In the genomic region with DNA sequence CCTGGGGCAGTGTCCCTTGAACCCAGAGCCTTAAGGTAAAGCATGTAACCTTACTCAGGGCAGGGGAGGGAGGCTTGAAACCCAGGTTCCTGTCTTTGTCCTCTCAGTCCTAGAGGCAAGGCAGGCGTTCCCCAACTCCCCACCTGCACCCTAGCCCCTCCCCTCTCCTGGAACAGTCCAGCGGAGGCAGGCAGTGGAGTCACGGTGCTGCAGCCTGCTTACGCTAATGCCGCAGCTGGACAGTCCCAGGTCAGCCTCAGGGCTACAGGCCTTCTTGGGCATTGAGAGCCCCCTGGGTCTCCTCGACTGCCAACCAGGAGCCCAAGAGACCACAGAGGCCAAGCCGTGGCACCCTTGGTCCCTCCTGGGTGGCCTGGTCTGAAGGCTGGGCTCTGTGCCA, we compare ENCODE assay signal across 2 cellular contexts.
TF ChIP-seq lines count a peak whose summit lies in the region.

No MANE protein-coding gene starts in this region.

TF ChIP-seq in K562, 482 proteins besides CTCF, POLR2A, EP300 and RAD21:
- TF ChIP-seq SNAPC5 (CRISPR knock-in tag; IDR thresholded peaks at IDR 0.05) (no peak), ZNF324 (CRISPR knock-in tag; IDR thresholded peaks at IDR 0.05) (no peak), ZNF3 (CRISPR knock-in tag; IDR thresholded peaks at IDR 0.05) (no peak), ZNF133 (CRISPR knock-in tag; IDR thresholded peaks at IDR 0.05) (no peak)
- TF ChIP-seq, protein P1, sequence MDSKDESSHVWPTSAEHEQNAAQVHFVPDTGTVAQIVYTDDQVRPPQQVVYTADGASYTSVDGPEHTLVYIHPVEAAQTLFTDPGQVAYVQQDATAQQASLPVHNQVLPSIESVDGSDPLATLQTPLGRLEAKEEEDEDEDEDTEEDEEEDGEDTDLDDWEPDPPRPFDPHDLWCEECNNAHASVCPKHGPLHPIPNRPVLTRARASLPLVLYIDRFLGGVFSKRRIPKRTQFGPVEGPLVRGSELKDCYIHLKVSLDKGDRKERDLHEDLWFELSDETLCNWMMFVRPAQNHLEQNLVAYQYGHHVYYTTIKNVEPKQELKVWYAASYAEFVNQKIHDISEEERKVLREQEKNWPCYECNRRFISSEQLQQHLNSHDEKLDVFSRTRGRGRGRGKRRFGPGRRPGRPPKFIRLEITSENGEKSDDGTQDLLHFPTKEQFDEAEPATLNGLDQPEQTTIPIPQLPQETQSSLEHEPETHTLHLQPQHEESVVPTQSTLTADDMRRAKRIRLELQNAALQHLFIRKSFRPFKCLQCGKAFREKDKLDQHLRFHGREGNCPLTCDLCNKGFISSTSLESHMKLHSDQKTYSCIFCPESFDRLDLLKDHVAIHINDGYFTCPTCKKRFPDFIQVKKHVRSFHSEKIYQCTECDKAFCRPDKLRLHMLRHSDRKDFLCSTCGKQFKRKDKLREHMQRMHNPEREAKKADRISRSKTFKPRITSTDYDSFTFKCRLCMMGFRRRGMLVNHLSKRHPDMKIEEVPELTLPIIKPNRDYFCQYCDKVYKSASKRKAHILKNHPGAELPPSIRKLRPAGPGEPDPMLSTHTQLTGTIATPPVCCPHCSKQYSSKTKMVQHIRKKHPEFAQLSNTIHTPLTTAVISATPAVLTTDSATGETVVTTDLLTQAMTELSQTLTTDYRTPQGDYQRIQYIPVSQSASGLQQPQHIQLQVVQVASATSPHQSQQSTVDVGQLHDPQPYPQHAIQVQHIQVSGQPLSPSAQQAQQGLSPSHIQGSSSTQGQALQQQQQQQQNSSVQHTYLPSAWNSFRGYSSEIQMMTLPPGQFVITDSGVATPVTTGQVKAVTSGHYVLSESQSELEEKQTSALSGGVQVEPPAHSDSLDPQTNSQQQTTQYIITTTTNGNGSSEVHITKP (IDR thresholded peaks at IDR 0.05; ENCODE audit: partially characterized antibody), result peak; percentile 58
- TF ChIP-seq, protein P2, sequence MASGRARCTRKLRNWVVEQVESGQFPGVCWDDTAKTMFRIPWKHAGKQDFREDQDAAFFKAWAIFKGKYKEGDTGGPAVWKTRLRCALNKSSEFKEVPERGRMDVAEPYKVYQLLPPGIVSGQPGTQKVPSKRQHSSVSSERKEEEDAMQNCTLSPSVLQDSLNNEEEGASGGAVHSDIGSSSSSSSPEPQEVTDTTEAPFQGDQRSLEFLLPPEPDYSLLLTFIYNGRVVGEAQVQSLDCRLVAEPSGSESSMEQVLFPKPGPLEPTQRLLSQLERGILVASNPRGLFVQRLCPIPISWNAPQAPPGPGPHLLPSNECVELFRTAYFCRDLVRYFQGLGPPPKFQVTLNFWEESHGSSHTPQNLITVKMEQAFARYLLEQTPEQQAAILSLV (tag; IDR thresholded peaks at IDR 0.05), result no peak
TF ChIP-seq in K562: peak in this region for 1.

TF ChIP-seq in H1, 55 proteins besides CTCF, POLR2A, EP300 and RAD21:
- TF ChIP-seq JUN (IDR thresholded peaks at IDR 0.05; ENCODE audit: low read depth, low read length) (no peak), CEBPB (IDR thresholded peaks at IDR 0.05; ENCODE audit: low read depth, low read length) (no peak), TBP (IDR thresholded peaks at IDR 0.05; ENCODE audit: low read depth, low read length) (no peak), BRCA1 (IDR thresholded peaks at IDR 0.05; ENCODE audit: low read depth, low read length) (no peak), SP1 (IDR thresholded peaks at IDR 0.05; ENCODE audit: low read depth, low read length) (no peak), HDAC6 (IDR thresholded peaks at IDR 0.05; ENCODE audit: low read depth, low read length) (no peak)
